1 cellular context compared by ENCODE assay signal in the genomic region with DNA sequence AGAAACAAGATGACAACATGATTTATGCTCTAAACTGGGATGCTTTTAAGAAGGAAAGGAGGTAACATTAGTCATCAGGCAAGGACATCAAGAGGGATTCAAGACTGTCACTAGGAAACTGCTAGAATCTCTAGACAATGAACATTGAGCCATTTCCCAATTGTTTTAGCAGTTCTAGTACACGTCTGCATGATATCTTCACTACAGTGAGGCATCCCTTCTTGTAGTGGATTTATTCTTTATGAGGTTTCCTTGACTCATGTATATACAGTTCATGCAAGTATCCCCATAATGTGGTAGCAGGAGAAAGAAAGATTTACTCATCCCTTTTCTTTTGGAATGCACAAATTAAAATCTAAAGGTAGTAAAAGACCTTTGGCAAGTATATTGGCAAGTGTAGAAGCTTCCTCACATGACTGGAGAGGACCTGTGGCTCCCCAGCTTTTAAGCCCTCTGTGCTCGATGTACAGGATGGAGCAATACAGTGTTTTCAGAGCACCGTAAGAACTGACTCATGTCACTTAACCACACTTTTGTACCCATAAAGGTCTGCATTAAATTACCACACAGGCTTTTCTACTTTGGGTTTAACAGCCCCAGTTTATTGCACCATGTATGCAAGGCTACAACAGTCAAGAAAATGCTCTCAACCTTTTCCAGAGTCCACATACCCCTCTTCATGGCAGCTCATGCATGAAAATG.
TF ChIP-seq lines count a peak whose summit lies in the region.

No MANE protein-coding gene starts in this region.

TF ChIP-seq in SK-N-SH, 30 proteins besides CTCF, POLR2A, EP300 and RAD21 (continued from another document):
- TF ChIP-seq SIN3A (IDR thresholded peaks at IDR 0.05; ENCODE audit: borderline replicate concordance, low read depth, low read length) (no peak), RXRA (IDR thresholded peaks at IDR 0.05; ENCODE audit: borderline replicate concordance, low read depth) (no peak), EZH2phosphoT487 (IDR thresholded peaks at IDR 0.05; ENCODE audit: borderline replicate concordance, low read depth) (no peak)
TF ChIP-seq in SK-N-SH: peak in this region for 0.
